Comparison of ENCODE assay signal across 1 cellular context in the genomic region with DNA sequence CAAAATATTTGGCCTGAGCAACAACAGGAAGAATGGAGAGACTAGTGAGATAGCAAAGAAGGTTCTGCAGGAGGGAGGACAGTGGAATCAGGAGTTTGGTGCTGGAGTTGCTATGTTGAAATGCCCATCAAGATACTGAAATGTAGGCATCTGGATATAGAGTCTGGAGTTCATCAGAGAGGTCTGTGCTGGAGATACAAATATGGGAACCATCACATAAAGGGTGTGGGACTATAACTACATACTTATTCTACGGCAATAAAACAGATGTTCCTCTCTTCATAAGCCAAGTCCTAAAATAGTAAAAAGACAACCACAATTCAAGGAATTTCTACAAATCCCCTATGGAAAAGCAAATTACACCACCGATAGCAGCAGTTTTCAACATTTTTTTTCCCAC.
TF ChIP-seq lines count a peak whose summit lies in the region.

No MANE protein-coding gene starts in this region.

TF ChIP-seq in K562, 482 proteins besides CTCF, POLR2A, EP300 and RAD21:
- TF ChIP-seq, protein P1, sequence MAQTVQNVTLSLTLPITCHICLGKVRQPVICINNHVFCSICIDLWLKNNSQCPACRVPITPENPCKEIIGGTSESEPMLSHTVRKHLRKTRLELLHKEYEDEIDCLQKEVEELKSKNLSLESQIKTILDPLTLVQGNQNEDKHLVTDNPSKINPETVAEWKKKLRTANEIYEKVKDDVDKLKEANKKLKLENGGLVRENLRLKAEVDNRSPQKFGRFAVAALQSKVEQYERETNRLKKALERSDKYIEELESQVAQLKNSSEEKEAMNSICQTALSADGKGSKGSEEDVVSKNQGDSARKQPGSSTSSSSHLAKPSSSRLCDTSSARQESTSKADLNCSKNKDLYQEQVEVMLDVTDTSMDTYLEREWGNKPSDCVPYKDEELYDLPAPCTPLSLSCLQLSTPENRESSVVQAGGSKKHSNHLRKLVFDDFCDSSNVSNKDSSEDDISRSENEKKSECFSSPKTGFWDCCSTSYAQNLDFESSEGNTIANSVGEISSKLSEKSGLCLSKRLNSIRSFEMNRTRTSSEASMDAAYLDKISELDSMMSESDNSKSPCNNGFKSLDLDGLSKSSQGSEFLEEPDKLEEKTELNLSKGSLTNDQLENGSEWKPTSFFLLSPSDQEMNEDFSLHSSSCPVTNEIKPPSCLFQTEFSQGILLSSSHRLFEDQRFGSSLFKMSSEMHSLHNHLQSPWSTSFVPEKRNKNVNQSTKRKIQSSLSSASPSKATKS (CRISPR knock-in tag; IDR thresholded peaks at IDR 0.05): no peak
- TF ChIP-seq SRSF3 (IDR thresholded peaks at IDR 0.05; ENCODE audit: insufficient read depth, low read length) (no peak), CHCHD3 (CRISPR knock-in tag; IDR thresholded peaks at IDR 0.05) (no peak), NR3C1 (CRISPR knock-in tag; IDR thresholded peaks at IDR 0.05) (no peak), NR2C1 (IDR thresholded peaks at IDR 0.05) (no peak), NR2C1 (tag; IDR thresholded peaks at IDR 0.05) (no peak), TARDBP (IDR thresholded peaks at IDR 0.05) (no peak)
